Comparison of ENCODE assay signal across 23 cellular contexts in genomic region chr4:179029683-179030082, GRCh38.
"Had no signal": no experiment of that assay in that cellular context is flagged by ENCODE, and none has a peak within 500 bp of the region (broad histone marks: within the 10 kb centered on the region; RNA-seq: fewer than 3 reads in every experiment).

No MANE protein-coding gene starts in this region.

- H3K27ac Mint-ChIP-seq: stimulated activated effector memory CD8-positive, alpha-beta T cell treated with anti-CD3 and anti-CD28 coated beads, Interleukin-12 subunit alpha, Interleukin-12 subunit beta, amount 100 ng/mL, for 72 hours; stimulated activated memory B cell treated with anti-CD40 and anti-IgM and Interleukin-4, amounts not matched to agents 10 μg/mL and 1 μg/mL and 100 μg/mL, for 72 hours; stimulated activated naive B cell treated with anti-CD40 and anti-IgM and Interleukin-4, amounts not matched to agents 10 μg/mL and 1 μg/mL and 100 μg/mL, for 72 hours; stimulated activated naive CD8-positive, alpha-beta T cell treated with anti-CD3 and anti-CD28 coated beads, Interleukin-15, amount 100 ng/mL, for 72 hours; stimulated activated naive CD8-positive, alpha-beta T cell treated with anti-CD3 and anti-CD28 coated beads, Interleukin-15, Interleukin-2, amounts not matched to agents 100 ng/mL and 50 ng/mL, for 24 hours; type B pancreatic cell had no signal

- DNase-seq: stimulated activated CD4-positive, alpha-beta T cell treated with anti-CD3 and anti-CD28 coated beads, Interleukin-2, amount 100 ng/mL, for 48 hours; stimulated activated CD4-positive, alpha-beta T cell treated with anti-CD3 and anti-CD28 coated beads, Interleukin-4, amount 100 ng/mL, for 1 hour; stimulated activated CD4-positive, alpha-beta T cell treated with anti-CD3 and anti-CD28 coated beads, Interleukin-4, amount 100 ng/mL, for 24 hours; stimulated activated CD4-positive, alpha-beta T cell treated with anti-CD3 and anti-CD28 coated beads, Interleukin-4, amount 100 ng/mL, for 4 hours; stimulated activated CD8-positive, alpha-beta memory T cell treated with anti-CD3 and anti-CD28 coated beads, Interleukin-4, amount 100 ng/mL, for 48 hours; stimulated activated naive B cell treated with anti-CD40 and anti-IgM and Interleukin-4, amounts not matched to agents 10 μg/mL and 1 μg/mL and 100 μg/mL, for 72 hours; stimulated activated naive CD4-positive, alpha-beta T cell; stimulated activated naive CD4-positive, alpha-beta T cell treated with Interleukin-2 at 50 U/mL for 16 hours; stimulated activated naive CD8-positive, alpha-beta T cell treated with anti-CD3 and anti-CD28 coated beads, Interleukin-15, amount 100 ng/mL, for 72 hours; stimulated activated naive CD8-positive, alpha-beta T cell treated with anti-CD3 and anti-CD28 coated beads, Interleukin-15, Interleukin-2, amounts not matched to agents 100 U/mL and 50 U/mL, for 24 hours; stomach; substantia nigra; testis; thyroid gland; tibial artery; transverse colon; trophoblast cell; upper lobe of right lung; uterus had no signal

- H3K4me3 Mint-ChIP-seq: stimulated activated effector memory CD8-positive, alpha-beta T cell treated with anti-CD3 and anti-CD28 coated beads, Interleukin-12 subunit alpha, Interleukin-12 subunit beta, amount 100 ng/mL, for 72 hours; stimulated activated memory B cell treated with anti-CD40 and anti-IgM and Interleukin-4, amounts not matched to agents 10 μg/mL and 1 μg/mL and 100 μg/mL, for 72 hours; stimulated activated naive B cell treated with anti-CD40 and anti-IgM and Interleukin-4, amounts not matched to agents 10 μg/mL and 1 μg/mL and 100 μg/mL, for 72 hours; stimulated activated naive CD8-positive, alpha-beta T cell treated with anti-CD3 and anti-CD28 coated beads, Interleukin-15, amount 100 ng/mL, for 72 hours; stimulated activated naive CD8-positive, alpha-beta T cell treated with anti-CD3 and anti-CD28 coated beads, Interleukin-15, Interleukin-2, amounts not matched to agents 100 ng/mL and 50 ng/mL, for 24 hours; type B pancreatic cell had no signal

- H3K4me1 Mint-ChIP-seq: stimulated activated effector memory CD8-positive, alpha-beta T cell treated with anti-CD3 and anti-CD28 coated beads, Interleukin-12 subunit alpha, Interleukin-12 subunit beta, amount 100 ng/mL, for 72 hours; stimulated activated memory B cell treated with anti-CD40 and anti-IgM and Interleukin-4, amounts not matched to agents 10 μg/mL and 1 μg/mL and 100 μg/mL, for 72 hours; stimulated activated naive B cell treated with anti-CD40 and anti-IgM and Interleukin-4, amounts not matched to agents 10 μg/mL and 1 μg/mL and 100 μg/mL, for 72 hours; stimulated activated naive CD8-positive, alpha-beta T cell treated with anti-CD3 and anti-CD28 coated beads, Interleukin-15, amount 100 ng/mL, for 72 hours had no signal

- H3K36me3 Mint-ChIP-seq: stimulated activated effector memory CD8-positive, alpha-beta T cell treated with anti-CD3 and anti-CD28 coated beads, Interleukin-12 subunit alpha, Interleukin-12 subunit beta, amount 100 ng/mL, for 72 hours; stimulated activated memory B cell treated with anti-CD40 and anti-IgM and Interleukin-4, amounts not matched to agents 10 μg/mL and 1 μg/mL and 100 μg/mL, for 72 hours; stimulated activated naive B cell treated with anti-CD40 and anti-IgM and Interleukin-4, amounts not matched to agents 10 μg/mL and 1 μg/mL and 100 μg/mL, for 72 hours; type B pancreatic cell had no signal

- ATAC-seq: stimulated activated effector memory CD8-positive, alpha-beta T cell treated with anti-CD3 and anti-CD28 coated beads, Interleukin-12 subunit alpha, Interleukin-12 subunit beta, amount 100 ng/mL, for 72 hours; stimulated activated memory B cell treated with anti-CD40 and anti-IgM and Interleukin-4, amounts not matched to agents 10 μg/mL and 1 μg/mL and 100 μg/mL, for 72 hours; stimulated activated naive B cell treated with anti-CD40 and anti-IgM and Interleukin-4, amounts not matched to agents 10 μg/mL and 1 μg/mL and 100 μg/mL, for 72 hours; stimulated activated naive CD8-positive, alpha-beta T cell treated with anti-CD3 and anti-CD28 coated beads, Interleukin-15, amount 100 ng/mL, for 72 hours; stimulated activated naive CD8-positive, alpha-beta T cell treated with anti-CD3 and anti-CD28 coated beads, Interleukin-15, Interleukin-2, amounts not matched to agents 100 U/mL and 50 U/mL, for 24 hours; upper lobe of right lung had no signal

- H3K27me3 Mint-ChIP-seq: stimulated activated memory B cell treated with anti-CD40 and anti-IgM and Interleukin-4, amounts not matched to agents 10 μg/mL and 1 μg/mL and 100 μg/mL, for 72 hours; stimulated activated naive B cell treated with anti-CD40 and anti-IgM and Interleukin-4, amounts not matched to agents 10 μg/mL and 1 μg/mL and 100 μg/mL, for 72 hours; stimulated activated naive CD8-positive, alpha-beta T cell treated with anti-CD3 and anti-CD28 coated beads, Interleukin-15, amount 100 ng/mL, for 72 hours; stimulated activated naive CD8-positive, alpha-beta T cell treated with anti-CD3 and anti-CD28 coated beads, Interleukin-15, Interleukin-2, amounts not matched to agents 100 ng/mL and 50 ng/mL, for 24 hours; type B pancreatic cell had no signal
